Comparison of ENCODE assay signal across 1 cellular context in the genomic region with DNA sequence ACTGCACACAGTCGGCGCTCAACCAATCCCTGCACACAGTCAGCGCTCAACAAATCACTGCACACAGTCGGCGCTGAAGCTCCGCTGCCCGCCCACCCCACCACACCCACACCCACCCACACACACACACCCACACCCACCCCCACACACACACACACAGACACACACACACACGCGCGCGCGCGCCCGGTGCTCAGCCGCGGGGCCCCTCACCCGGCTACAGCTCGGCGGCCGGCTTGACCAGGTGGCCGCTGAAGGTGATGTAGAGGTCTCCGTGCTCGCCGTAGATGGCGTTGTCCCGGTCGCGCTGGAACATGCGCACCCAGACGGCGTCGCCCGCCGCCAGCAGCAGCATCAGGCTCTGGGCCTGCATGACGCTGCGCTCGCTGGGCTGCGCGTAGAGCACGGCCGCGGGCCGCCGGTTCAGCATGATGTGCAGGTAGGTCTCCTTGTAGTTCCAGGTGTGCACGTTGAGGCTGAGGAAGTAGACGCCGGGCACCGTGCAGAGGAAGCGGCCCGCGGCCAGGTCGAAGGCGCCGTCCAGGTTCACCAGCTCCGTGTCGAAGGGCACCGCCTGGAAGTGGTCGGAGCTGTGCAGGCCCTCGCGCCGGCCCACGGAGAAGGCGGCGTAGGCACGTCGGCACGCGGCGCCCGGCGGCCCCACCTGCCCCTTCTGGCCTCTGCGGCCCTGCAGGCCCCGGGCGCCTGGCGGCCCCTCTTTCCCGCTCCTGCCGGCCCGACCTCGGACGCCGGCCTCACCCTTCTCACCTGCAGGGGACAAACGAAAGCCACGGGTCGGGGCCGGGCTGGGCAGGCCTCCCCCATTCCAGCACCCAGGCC.
TF ChIP-seq lines count a peak whose summit lies in the region.

No MANE protein-coding gene starts in this region.

TF ChIP-seq in SK-N-SH, 30 proteins besides CTCF, POLR2A, EP300 and RAD21 (continued from another document):
- TF ChIP-seq GATA2 (CRISPR knock-in tag; IDR thresholded peaks at IDR 0.05) (no peak), ZBTB33 (IDR thresholded peaks at IDR 0.05; ENCODE audit: borderline replicate concordance, low read depth) (no peak), POLR2AphosphoS5 (IDR thresholded peaks at IDR 0.05; ENCODE audit: low read depth, low read length) (no peak), CHD2 (IDR thresholded peaks at IDR 0.05; ENCODE audit: low read length, partially characterized antibody) (no peak), FOSL2 (IDR thresholded peaks at IDR 0.05; ENCODE audit: borderline replicate concordance, low read depth) (no peak)
